ENCODE assay signal across 19 cellular contexts in the genomic region with DNA sequence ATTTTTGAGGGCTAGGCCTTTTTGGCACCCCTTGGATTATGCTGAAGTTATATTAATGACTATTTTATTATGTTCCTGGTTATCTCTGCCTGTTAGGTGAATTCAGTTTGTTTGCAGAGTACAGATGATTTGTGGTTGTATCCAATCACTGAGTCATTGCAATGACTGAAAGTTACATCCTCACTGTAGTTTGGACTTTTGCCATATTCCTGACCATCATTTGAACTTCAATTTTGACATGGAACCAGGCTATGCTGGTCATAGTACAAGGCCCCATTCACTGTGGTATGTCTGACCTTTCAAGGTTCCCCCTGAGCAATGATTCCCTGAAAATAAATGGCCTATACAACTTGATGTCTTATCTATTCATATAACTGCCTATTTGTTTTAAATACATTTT.
A peak's percentile ranks its signal among the peaks of the same experiment; 100 is the strongest.
DNase-seq lines count a peak whose midpoint lies in the region; ATAC-seq, FAIRE-seq and TF ChIP-seq lines count a peak whose summit lies in the region.
"Had no signal": no experiment of that assay in that cellular context is flagged by ENCODE, and none has a peak within 500 bp of the region (broad histone marks: within the 10 kb centered on the region; RNA-seq: fewer than 3 reads in every experiment).

No MANE protein-coding gene starts in this region.

- CTCF ChIA-PET in A549 (lab: Yijun Ruan, JAX): interaction anchor here (0.7 to 1.3 kb wide), 2 partner anchors 15 to 57 kb away, joined by 3 read pairs; no protein-coding TSS in a partner anchor

- H3K4me1 ChIP-seq in A549: peaks cover 15% of the 10 kb centered on the region
- H3K4me1 ChIP-seq: esophagus muscularis mucosa, uterus had no signal

- ATAC-seq in A549: peak in 1 of 2 experiments; percentile 37; a peak in 3 of 6 replicates
- ATAC-seq: activated CD4-positive, alpha-beta T cell treated with anti-CD3 and anti-CD28 coated beads for 36 hours; HCT116; left colon; mucosa of descending colon had no signal

- TF ChIP-seq EP300 in A549 (IDR thresholded peaks at IDR 0.05): no peak

- no peaks in the 10 kb centered on the region for H3K9me3 ChIP-seq in A549
- H3K9me3 ChIP-seq: esophagus muscularis mucosa, mucosa of descending colon, uterus had no signal

- peak overlapping the region; percentile 38 for H3K4me2 ChIP-seq in A549

- in situ Hi-C loops in astrocyte of the spinal cord (cut with HindIII; ENCODE audit: low sequenced_read_pairs): no loop called here

- no peak for TF ChIP-seq RAD21 in A549 (conservative IDR thresholded peaks at IDR 0.05 in 1 of 2, IDR thresholded peaks at IDR 0.05 in 1 of 2)

- H3K27ac ChIP-seq in A549: no peak overlapping the region
- H3K27ac ChIP-seq: esophagus muscularis mucosa, uterus had no signal

- no peak for TF ChIP-seq CTCF in A549 (IDR thresholded peaks at IDR 0.05)
- no peak for TF ChIP-seq CTCF in astrocyte of the spinal cord (IDR thresholded peaks at IDR 0.05; ENCODE audit: low read depth, low read length)
- no peak for TF ChIP-seq CTCF in foreskin fibroblast (IDR thresholded peaks at IDR 0.05; ENCODE audit: low read depth, low read length)

- FAIRE-seq in A549 (lab: Jason Lieb, UNC): no peak

- no peak overlapping the region; the same call in 2 of the 3 replicates for H3K4me3 ChIP-seq in A549
- no peak overlapping the region for H3K4me3 ChIP-seq in astrocyte of the spinal cord (ENCODE audit: low read depth, low read length)
- no peak overlapping the region for H3K4me3 ChIP-seq in foreskin fibroblast (ENCODE audit: low read depth in 1 of 2, low read length in 2 of 2)
- H3K4me3 ChIP-seq: esophagus muscularis mucosa, mucosa of descending colon, uterus had no signal

- POLR2A ChIA-PET in A549 (lab: Yijun Ruan, JAX): no interaction called here

- peak in 1 of 2 experiments; percentile 43 for DNase-seq in A549 (ENCODE audit: low read depth in 1 of 2, low spot score in 1 of 2)
- peak; percentile 82 for DNase-seq in LHCN-M2 (ENCODE audit: low read depth)
- peak; percentile 29 for DNase-seq in astrocyte of the spinal cord (ENCODE audit: low read depth, low spot score)
- peak; percentile 31 to 32 for DNase-seq in foreskin fibroblast
- DNase-seq in NCI-H774 (lab: John Stamatoyannopoulos, UW): no peak
- DNase-seq in DMS79 (lab: John Stamatoyannopoulos, UW): no peak
- DNase-seq in DMS 273 (lab: John Stamatoyannopoulos, UW; ENCODE audit: unreplicated experiment): no peak
- no peak for DNase-seq in activated naive CD4-positive, alpha-beta T cell (lab: John Stamatoyannopoulos, UW)
- DNase-seq: activated CD4-positive, alpha-beta T cell treated with anti-CD3 and anti-CD28 coated beads for 36 hours; activated gamma-delta T cell; anterior cingulate cortex; Kasumi-1; left colon; mucosa of descending colon; NCI-H1436; SIG-M5; uterus had no signal

- no peak for TF ChIP-seq POLR2A in A549 (IDR thresholded peaks at IDR 0.05; ENCODE audit: low read length)

TF ChIP-seq in A549, 52 proteins besides CTCF, POLR2A, EP300 and RAD21:
- TF ChIP-seq HOXA7 (CRISPR knock-in tag; IDR thresholded peaks at IDR 0.05) (no peak), RARB (CRISPR knock-in tag; IDR thresholded peaks at IDR 0.05) (no peak), MAZ (IDR thresholded peaks at IDR 0.05; ENCODE audit: borderline replicate concordance, low read depth, low read length) (no peak), MAFK (IDR thresholded peaks at IDR 0.05; ENCODE audit: partially characterized antibody) (no peak), GATA3 (IDR thresholded peaks at IDR 0.05; ENCODE audit: borderline replicate concordance) (0 out of 2 replicates have a peak, but pooled peaks have one; percentile 28), NFE2L2 (conservative IDR thresholded peaks at IDR 0.05; ENCODE audit: low read length) (no peak)
- TF ChIP-seq, protein P1, sequence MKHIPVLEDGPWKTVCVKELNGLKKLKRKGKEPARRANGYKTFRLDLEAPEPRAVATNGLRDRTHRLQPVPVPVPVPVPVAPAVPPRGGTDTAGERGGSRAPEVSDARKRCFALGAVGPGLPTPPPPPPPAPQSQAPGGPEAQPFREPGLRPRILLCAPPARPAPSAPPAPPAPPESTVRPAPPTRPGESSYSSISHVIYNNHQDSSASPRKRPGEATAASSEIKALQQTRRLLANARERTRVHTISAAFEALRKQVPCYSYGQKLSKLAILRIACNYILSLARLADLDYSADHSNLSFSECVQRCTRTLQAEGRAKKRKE (CRISPR knock-in tag; IDR thresholded peaks at IDR 0.05; ENCODE audit: low read depth): no peak

Comparison
In these comparisons a context has a peak if more than half of its experiments do, and no peak if none do; other contexts are left out.
1. DNase-seq: peak in LHCN-M2 (single experiment), astrocyte of the spinal cord (single experiment) and foreskin fibroblast (2 of 2); none in NCI-H774 (single experiment), DMS79 (single experiment), DMS 273 (single experiment) and activated naive CD4-positive, alpha-beta T cell (0 of 4).